Comparison of ENCODE assay signal across 24 cellular contexts in genomic region chr2:8496617-8497016, GRCh38.
A peak's percentile ranks its signal among the peaks of the same experiment; 100 is the strongest.
DNase-seq lines count a peak whose midpoint lies in the region; ATAC-seq and TF ChIP-seq lines count a peak whose summit lies in the region.
"Had no signal": no experiment of that assay in that cellular context is flagged by ENCODE, and none has a peak within 500 bp of the region (broad histone marks: within the 10 kb centered on the region; RNA-seq: fewer than 3 reads in every experiment).

No MANE protein-coding gene starts in this region.

- peak; percentile 47 to 71 for ATAC-seq in left cardiac atrium
- ATAC-seq: activated CD4-positive, alpha-beta T cell treated with anti-CD3 and anti-CD28 coated beads for 36 hours had no signal

- CTCF ChIA-PET in PC-9 (lab: Charles Lee), result no interaction called here

- intact Hi-C loops in left cardiac atrium (cut with DNase I) (no loop called here), PC-9 (cut with micrococcal nuclease; ENCODE audit: unreplicated experiment) (no loop called here)

- TF ChIP-seq CTCF in Loucy (conservative IDR thresholded peaks at IDR 0.05; ENCODE audit: low read length) (no peak), VCaP (conservative IDR thresholded peaks at IDR 0.05) (no peak), parathyroid adenoma (IDR thresholded peaks at IDR 0.05) (no peak), PC-9 (conservative IDR thresholded peaks at IDR 0.05) (no peak)

- DNase-seq in left cardiac atrium, result peak; percentile 68
- DNase-seq in NCI-H2227 treated with DMSO at 0.1 percent for 48 hours (lab: John Stamatoyannopoulos, UW), result no peak
- no peak for DNase-seq in PC-9
- DNase-seq in stimulated activated naive CD4-positive, alpha-beta T cell treated with Interleukin-2 at 50 U/mL for 16 hours (lab: John Stamatoyannopoulos, UW), result no peak
- DNase-seq: activated CD4-positive, alpha-beta T cell treated with anti-CD3 and anti-CD28 coated beads for 36 hours; activated effector memory CD4-positive, alpha-beta T cell treated with anti-CD3 and anti-CD28 coated beads, Interleukin-2, amount 50 U/mL, for 16 hours; activated T-cell treated with anti-CD3 and anti-CD28 coated beads for 4 hours; COR-L47; DMS79; GDM1; glutamatergic neuron; kidney; NCI-H1694 treated with DMSO at 0.1 percent for 48 hours; NCI-H2171 treated with DMSO at 0.1 percent for 48 hours; NCI-H526 treated with DMSO at 0.1 percent for 48 hours; stimulated activated CD4-positive, alpha-beta T cell treated with anti-CD3 and anti-CD28 coated beads, Interleukin-2, amount 100 ng/mL, for 24 hours; trophoblast cell had no signal

- POLR2A ChIA-PET in PC-9 (lab: Charles Lee; ENCODE audit: unreplicated experiment), result no interaction called here

- no peaks in the 10 kb centered on the region for H3K9me2 ChIP-seq in Loucy (replicated peaks; ENCODE audit: low read depth, low read length)
- H3K9me2 ChIP-seq in PC-9 (ENCODE audit: insufficient read depth), result no peaks in the 10 kb centered on the region

- BruUV-seq in PC-9 (replicated peaks; lab: Mats Ljungman, UMichigan), result no TSS peak

- no peaks in the 10 kb centered on the region for H3K27me3 ChIP-seq in Loucy (ENCODE audit: insufficient read depth, low read length, poor library complexity, severe bottlenecking)
- H3K27me3 ChIP-seq in parathyroid adenoma (ENCODE audit: control insufficient read depth, insufficient read depth, low read length), result no peaks in the 10 kb centered on the region
- H3K27me3 ChIP-seq in PC-9 (ENCODE audit: insufficient read depth, low read depth), result peaks cover 97% of the 10 kb centered on the region
- H3K27me3 ChIP-seq: BLaER1 treated with 17β-estradiol and CSF1 and Interleukin-3, amounts not matched to agents 10 nM and 100 nM; neutrophil; Peyer's patch had no signal

- H3K36me3 ChIP-seq in Loucy (ENCODE audit: insufficient read depth, low read length) (no peaks in the 10 kb centered on the region), parathyroid adenoma (ENCODE audit: control insufficient read depth, insufficient read depth, low read length) (no peaks in the 10 kb centered on the region), PC-9 (ENCODE audit: low read depth) (no peaks in the 10 kb centered on the region)
- H3K36me3 ChIP-seq: BLaER1 treated with 17β-estradiol and CSF1 and Interleukin-3, amounts not matched to agents 10 nM and 100 nM; neutrophil; Peyer's patch had no signal

- no peaks in the 10 kb centered on the region for H3K79me2 ChIP-seq in Loucy (ENCODE audit: insufficient read depth, low read length)
- peaks cover 3% of the 10 kb centered on the region for H3K79me2 ChIP-seq in parathyroid adenoma
- no peaks in the 10 kb centered on the region for H3K79me2 ChIP-seq in PC-9 (ENCODE audit: low read depth)

- peaks cover 39% of the 10 kb centered on the region for H3K4me1 ChIP-seq in Loucy (ENCODE audit: insufficient read depth, low read length, poor library complexity, severe bottlenecking)
- H3K4me1 ChIP-seq in parathyroid adenoma, result peaks cover 80% of the 10 kb centered on the region
- no peaks in the 10 kb centered on the region for H3K4me1 ChIP-seq in PC-9 (replicated peaks; ENCODE audit: insufficient read depth)

- H3K9me3 ChIP-seq in Loucy (ENCODE audit: insufficient read depth, low read depth, low read length), result no peaks in the 10 kb centered on the region
- no peaks in the 10 kb centered on the region for H3K9me3 ChIP-seq in parathyroid adenoma (ENCODE audit: control insufficient read depth, low read length)
- no peaks in the 10 kb centered on the region for H3K9me3 ChIP-seq in PC-9 (ENCODE audit: insufficient read depth, low read depth)
- H3K9me3 ChIP-seq: BLaER1 treated with 17β-estradiol and CSF1 and Interleukin-3, amounts not matched to agents 10 nM and 100 nM; neutrophil; Peyer's patch had no signal

- no peak overlapping the region for H2AFZ ChIP-seq in Loucy (ENCODE audit: low read length)
- H2AFZ ChIP-seq in parathyroid adenoma, result peak overlapping the region; percentile 55
- H2AFZ ChIP-seq in PC-9, result no peak overlapping the region

- H3K4me2 ChIP-seq in Loucy (ENCODE audit: low read depth, low read length, poor library complexity, severe bottlenecking) (no peak overlapping the region), parathyroid adenoma (ENCODE audit: low read length) (no peak overlapping the region), PC-9 (no peak overlapping the region)
- H3K4me2 ChIP-seq: BLaER1 treated with 17β-estradiol and CSF1 and Interleukin-3, amounts not matched to agents 10 nM and 100 nM; smooth muscle cell had no signal

- H3F3A ChIP-seq in Loucy (ENCODE audit: low read depth) (no peaks in the 10 kb centered on the region), PC-9 (ENCODE audit: insufficient read depth, low read depth) (no peaks in the 10 kb centered on the region)

- H3K9ac ChIP-seq in Loucy (ENCODE audit: low read depth, low read length, poor library complexity, severe bottlenecking) (peak overlapping the region; percentile 29), parathyroid adenoma (no peak overlapping the region)
- H3K9ac ChIP-seq: BLaER1 treated with 17β-estradiol and CSF1 and Interleukin-3, amounts not matched to agents 10 nM and 100 nM had no signal

- H3K27ac ChIP-seq in VCaP, result peak overlapping the region; percentile 98; the same call in 1 of the 2 replicates
- H3K27ac ChIP-seq in parathyroid adenoma, result peak overlapping the region; percentile 84
- H3K27ac ChIP-seq in PC-9, result no peak overlapping the region
- H3K27ac ChIP-seq: neutrophil, Peyer's patch had no signal

- no peak overlapping the region for H3K4me3 ChIP-seq in Loucy (ENCODE audit: low read length, poor library complexity, severe bottlenecking)
- no peak overlapping the region for H3K4me3 ChIP-seq in parathyroid adenoma (ENCODE audit: low read depth, low read length)
- no peak overlapping the region for H3K4me3 ChIP-seq in PC-9
- H3K4me3 ChIP-seq: BLaER1 treated with 17β-estradiol and CSF1 and Interleukin-3, amounts not matched to agents 10 nM and 100 nM; Peyer's patch; smooth muscle cell had no signal

- H4K20me1 ChIP-seq in Loucy (ENCODE audit: insufficient read depth, low read length, poor library complexity, severe bottlenecking) (no peaks in the 10 kb centered on the region), PC-9 (ENCODE audit: insufficient read depth) (no peaks in the 10 kb centered on the region)
- H4K20me1 ChIP-seq: BLaER1 treated with 17β-estradiol and CSF1 and Interleukin-3, amounts not matched to agents 10 nM and 100 nM had no signal
